ENCODE assay signal across 1 cellular context in the genomic region with DNA sequence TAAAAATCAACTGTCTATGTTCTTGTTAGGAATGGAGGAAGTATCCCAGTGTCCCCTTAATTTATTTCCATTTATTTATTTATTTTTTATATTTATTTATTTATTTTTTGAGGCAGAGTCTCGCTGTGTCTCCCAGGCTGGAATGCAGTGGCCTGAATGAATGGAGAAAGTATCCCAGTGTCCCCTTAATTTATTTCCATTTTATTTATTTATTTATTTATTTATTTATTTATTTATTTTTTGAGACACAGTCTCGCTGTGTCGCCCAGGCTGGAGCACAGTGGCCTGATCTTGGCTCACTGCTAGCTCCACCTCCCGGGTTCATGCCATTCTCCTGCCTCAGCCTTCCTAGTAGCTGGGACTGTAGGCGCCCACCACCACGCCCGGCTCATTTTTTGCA.
A peak's percentile ranks its signal among the peaks of the same experiment; 100 is the strongest.
TF ChIP-seq lines count a peak whose summit lies in the region.

No MANE protein-coding gene starts in this region.

TF ChIP-seq in HEK293, 187 proteins besides CTCF, POLR2A, EP300 and RAD21 (continued from another document and continues in another):
- no peak for TF ChIP-seq ZNF112 (tag by site-specific recombination; IDR thresholded peaks at IDR 0.05)
- TF ChIP-seq ZNF610 (tag by site-specific recombination; IDR thresholded peaks at IDR 0.05; ENCODE audit: borderline replicate concordance) = no peak
- no peak for TF ChIP-seq ZSCAN30 (tag by site-specific recombination; IDR thresholded peaks at IDR 0.05)
- no peak for TF ChIP-seq ZNF549 (tag by site-specific recombination; IDR thresholded peaks at IDR 0.05)
- no peak for TF ChIP-seq ZBTB10 (tag by site-specific recombination; IDR thresholded peaks at IDR 0.05)
- peak; percentile 96 for TF ChIP-seq ZNF394 (tag by site-specific recombination; IDR thresholded peaks at IDR 0.05; ENCODE audit: borderline replicate concordance)
- TF ChIP-seq OVOL3 (tag by site-specific recombination; IDR thresholded peaks at IDR 0.05) = no peak
- TF ChIP-seq SP3 (tag by site-specific recombination; IDR thresholded peaks at IDR 0.05) = no peak
- peak; percentile 62; the same call in 1 of the 2 replicates for TF ChIP-seq ZBTB8A (tag by site-specific recombination; IDR thresholded peaks at IDR 0.05)
- TF ChIP-seq, protein P1, sequence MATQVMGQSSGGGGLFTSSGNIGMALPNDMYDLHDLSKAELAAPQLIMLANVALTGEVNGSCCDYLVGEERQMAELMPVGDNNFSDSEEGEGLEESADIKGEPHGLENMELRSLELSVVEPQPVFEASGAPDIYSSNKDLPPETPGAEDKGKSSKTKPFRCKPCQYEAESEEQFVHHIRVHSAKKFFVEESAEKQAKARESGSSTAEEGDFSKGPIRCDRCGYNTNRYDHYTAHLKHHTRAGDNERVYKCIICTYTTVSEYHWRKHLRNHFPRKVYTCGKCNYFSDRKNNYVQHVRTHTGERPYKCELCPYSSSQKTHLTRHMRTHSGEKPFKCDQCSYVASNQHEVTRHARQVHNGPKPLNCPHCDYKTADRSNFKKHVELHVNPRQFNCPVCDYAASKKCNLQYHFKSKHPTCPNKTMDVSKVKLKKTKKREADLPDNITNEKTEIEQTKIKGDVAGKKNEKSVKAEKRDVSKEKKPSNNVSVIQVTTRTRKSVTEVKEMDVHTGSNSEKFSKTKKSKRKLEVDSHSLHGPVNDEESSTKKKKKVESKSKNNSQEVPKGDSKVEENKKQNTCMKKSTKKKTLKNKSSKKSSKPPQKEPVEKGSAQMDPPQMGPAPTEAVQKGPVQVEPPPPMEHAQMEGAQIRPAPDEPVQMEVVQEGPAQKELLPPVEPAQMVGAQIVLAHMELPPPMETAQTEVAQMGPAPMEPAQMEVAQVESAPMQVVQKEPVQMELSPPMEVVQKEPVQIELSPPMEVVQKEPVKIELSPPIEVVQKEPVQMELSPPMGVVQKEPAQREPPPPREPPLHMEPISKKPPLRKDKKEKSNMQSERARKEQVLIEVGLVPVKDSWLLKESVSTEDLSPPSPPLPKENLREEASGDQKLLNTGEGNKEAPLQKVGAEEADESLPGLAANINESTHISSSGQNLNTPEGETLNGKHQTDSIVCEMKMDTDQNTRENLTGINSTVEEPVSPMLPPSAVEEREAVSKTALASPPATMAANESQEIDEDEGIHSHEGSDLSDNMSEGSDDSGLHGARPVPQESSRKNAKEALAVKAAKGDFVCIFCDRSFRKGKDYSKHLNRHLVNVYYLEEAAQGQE (tag by site-specific recombination; IDR thresholded peaks at IDR 0.05) = peak; percentile 75
- TF ChIP-seq ZNF214 (tag by site-specific recombination; IDR thresholded peaks at IDR 0.05; ENCODE audit: borderline replicate concordance) = no peak
- no peak for TF ChIP-seq ZNF600 (tag by site-specific recombination; IDR thresholded peaks at IDR 0.05)
- no peak for TF ChIP-seq YY1 (tag by site-specific recombination; IDR thresholded peaks at IDR 0.05)
- no peak for TF ChIP-seq ZNF174 (tag by site-specific recombination; IDR thresholded peaks at IDR 0.05)
- no peak for TF ChIP-seq ZNF292 (tag by site-specific recombination; IDR thresholded peaks at IDR 0.05; ENCODE audit: borderline replicate concordance, low read depth)
- TF ChIP-seq SCRT1 (tag by site-specific recombination; IDR thresholded peaks at IDR 0.05; ENCODE audit: borderline replicate concordance) = no peak
- TF ChIP-seq, protein P2, sequence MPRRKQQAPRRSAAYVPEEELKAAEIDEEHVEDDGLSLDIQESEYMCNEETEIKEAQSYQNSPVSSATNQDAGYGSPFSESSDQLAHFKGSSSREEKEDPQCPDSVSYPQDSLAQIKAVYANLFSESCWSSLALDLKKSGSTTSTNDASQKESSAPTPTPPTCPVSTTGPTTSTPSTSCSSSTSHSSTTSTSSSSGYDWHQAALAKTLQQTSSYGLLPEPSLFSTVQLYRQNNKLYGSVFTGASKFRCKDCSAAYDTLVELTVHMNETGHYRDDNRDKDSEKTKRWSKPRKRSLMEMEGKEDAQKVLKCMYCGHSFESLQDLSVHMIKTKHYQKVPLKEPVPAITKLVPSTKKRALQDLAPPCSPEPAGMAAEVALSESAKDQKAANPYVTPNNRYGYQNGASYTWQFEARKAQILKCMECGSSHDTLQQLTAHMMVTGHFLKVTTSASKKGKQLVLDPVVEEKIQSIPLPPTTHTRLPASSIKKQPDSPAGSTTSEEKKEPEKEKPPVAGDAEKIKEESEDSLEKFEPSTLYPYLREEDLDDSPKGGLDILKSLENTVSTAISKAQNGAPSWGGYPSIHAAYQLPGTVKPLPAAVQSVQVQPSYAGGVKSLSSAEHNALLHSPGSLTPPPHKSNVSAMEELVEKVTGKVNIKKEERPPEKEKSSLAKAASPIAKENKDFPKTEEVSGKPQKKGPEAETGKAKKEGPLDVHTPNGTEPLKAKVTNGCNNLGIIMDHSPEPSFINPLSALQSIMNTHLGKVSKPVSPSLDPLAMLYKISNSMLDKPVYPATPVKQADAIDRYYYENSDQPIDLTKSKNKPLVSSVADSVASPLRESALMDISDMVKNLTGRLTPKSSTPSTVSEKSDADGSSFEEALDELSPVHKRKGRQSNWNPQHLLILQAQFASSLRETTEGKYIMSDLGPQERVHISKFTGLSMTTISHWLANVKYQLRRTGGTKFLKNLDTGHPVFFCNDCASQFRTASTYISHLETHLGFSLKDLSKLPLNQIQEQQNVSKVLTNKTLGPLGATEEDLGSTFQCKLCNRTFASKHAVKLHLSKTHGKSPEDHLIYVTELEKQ (tag by site-specific recombination; IDR thresholded peaks at IDR 0.05; ENCODE audit: borderline replicate concordance) = no peak
- no peak for TF ChIP-seq ZNF747 (tag by site-specific recombination; IDR thresholded peaks at IDR 0.05)
- 0 out of 2 replicates have a peak, but pooled peaks have one; percentile 40 for TF ChIP-seq ZNF202 (tag by site-specific recombination; IDR thresholded peaks at IDR 0.05; ENCODE audit: borderline replicate concordance)
- no peak for TF ChIP-seq SCRT2 (tag by site-specific recombination; IDR thresholded peaks at IDR 0.05)
- no peak for TF ChIP-seq ZNF2 (tag by site-specific recombination; IDR thresholded peaks at IDR 0.05)
- no peak for TF ChIP-seq ZNF16 (tag by site-specific recombination; IDR thresholded peaks at IDR 0.05; ENCODE audit: low read depth)
- peak; percentile 63 for TF ChIP-seq ZXDB (tag by site-specific recombination; IDR thresholded peaks at IDR 0.05)
- no peak for TF ChIP-seq ZNF701 (tag by site-specific recombination; IDR thresholded peaks at IDR 0.05)
- TF ChIP-seq, protein P3, sequence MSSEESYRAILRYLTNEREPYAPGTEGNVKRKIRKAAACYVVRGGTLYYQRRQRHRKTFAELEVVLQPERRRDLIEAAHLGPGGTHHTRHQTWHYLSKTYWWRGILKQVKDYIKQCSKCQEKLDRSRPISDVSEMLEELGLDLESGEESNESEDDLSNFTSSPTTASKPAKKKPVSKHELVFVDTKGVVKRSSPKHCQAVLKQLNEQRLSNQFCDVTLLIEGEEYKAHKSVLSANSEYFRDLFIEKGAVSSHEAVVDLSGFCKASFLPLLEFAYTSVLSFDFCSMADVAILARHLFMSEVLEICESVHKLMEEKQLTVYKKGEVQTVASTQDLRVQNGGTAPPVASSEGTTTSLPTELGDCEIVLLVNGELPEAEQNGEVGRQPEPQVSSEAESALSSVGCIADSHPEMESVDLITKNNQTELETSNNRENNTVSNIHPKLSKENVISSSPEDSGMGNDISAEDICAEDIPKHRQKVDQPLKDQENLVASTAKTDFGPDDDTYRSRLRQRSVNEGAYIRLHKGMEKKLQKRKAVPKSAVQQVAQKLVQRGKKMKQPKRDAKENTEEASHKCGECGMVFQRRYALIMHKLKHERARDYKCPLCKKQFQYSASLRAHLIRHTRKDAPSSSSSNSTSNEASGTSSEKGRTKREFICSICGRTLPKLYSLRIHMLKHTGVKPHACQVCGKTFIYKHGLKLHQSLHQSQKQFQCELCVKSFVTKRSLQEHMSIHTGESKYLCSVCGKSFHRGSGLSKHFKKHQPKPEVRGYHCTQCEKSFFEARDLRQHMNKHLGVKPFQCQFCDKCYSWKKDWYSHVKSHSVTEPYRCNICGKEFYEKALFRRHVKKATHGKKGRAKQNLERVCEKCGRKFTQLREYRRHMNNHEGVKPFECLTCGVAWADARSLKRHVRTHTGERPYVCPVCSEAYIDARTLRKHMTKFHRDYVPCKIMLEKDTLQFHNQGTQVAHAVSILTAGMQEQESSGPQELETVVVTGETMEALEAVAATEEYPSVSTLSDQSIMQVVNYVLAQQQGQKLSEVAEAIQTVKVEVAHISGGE (tag by site-specific recombination; conservative IDR thresholded peaks at IDR 0.05; ENCODE audit: low read depth) = peak; percentile 73
- no peak for TF ChIP-seq ZSCAN23 (tag by site-specific recombination; IDR thresholded peaks at IDR 0.05)
- no peak for TF ChIP-seq ZNF473 (tag by site-specific recombination; IDR thresholded peaks at IDR 0.05)
- peak; percentile 78 for TF ChIP-seq ZNF623 (tag by site-specific recombination; IDR thresholded peaks at IDR 0.05)
- peak; percentile 43 for TF ChIP-seq ZNF654 (tag by site-specific recombination; IDR thresholded peaks at IDR 0.05; ENCODE audit: low read depth)
- no peak for TF ChIP-seq ZBTB1 (tag by site-specific recombination; IDR thresholded peaks at IDR 0.05)
- TF ChIP-seq ZNF391 (tag by site-specific recombination; IDR thresholded peaks at IDR 0.05; ENCODE audit: borderline replicate concordance, low read depth) = no peak
- no peak for TF ChIP-seq ZNF544 (tag by site-specific recombination; IDR thresholded peaks at IDR 0.05)
- TF ChIP-seq, protein P4, sequence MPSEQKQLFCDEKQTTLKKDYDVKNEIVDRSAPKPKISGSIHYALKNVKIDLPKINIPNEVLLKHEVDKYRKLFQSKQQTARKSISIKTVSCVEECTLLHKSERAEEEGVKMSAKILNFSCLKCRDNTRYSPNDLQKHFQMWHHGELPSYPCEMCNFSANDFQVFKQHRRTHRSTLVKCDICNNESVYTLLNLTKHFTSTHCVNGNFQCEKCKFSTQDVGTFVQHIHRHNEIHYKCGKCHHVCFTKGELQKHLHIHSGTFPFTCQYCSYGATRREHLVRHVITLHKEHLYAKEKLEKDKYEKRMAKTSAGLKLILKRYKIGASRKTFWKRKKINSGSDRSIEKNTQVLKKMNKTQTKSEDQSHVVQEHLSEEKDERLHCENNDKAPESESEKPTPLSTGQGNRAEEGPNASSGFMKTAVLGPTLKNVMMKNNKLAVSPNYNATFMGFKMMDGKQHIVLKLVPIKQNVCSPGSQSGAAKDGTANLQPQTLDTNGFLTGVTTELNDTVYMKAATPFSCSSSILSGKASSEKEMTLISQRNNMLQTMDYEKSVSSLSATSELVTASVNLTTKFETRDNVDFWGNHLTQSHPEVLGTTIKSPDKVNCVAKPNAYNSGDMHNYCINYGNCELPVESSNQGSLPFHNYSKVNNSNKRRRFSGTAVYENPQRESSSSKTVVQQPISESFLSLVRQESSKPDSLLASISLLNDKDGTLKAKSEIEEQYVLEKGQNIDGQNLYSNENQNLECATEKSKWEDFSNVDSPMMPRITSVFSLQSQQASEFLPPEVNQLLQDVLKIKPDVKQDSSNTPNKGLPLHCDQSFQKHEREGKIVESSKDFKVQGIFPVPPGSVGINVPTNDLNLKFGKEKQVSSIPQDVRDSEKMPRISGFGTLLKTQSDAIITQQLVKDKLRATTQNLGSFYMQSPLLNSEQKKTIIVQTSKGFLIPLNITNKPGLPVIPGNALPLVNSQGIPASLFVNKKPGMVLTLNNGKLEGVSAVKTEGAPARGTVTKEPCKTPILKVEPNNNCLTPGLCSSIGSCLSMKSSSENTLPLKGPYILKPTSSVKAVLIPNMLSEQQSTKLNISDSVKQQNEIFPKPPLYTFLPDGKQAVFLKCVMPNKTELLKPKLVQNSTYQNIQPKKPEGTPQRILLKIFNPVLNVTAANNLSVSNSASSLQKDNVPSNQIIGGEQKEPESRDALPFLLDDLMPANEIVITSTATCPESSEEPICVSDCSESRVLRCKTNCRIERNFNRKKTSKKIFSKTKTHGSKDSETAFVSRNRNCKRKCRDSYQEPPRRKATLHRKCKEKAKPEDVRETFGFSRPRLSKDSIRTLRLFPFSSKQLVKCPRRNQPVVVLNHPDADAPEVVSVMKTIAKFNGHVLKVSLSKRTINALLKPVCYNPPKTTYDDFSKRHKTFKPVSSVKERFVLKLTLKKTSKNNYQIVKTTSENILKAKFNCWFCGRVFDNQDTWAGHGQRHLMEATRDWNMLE (tag by site-specific recombination; conservative IDR thresholded peaks at IDR 0.05; ENCODE audit: low read depth) = peak; percentile 89
- no peak for TF ChIP-seq ZNF561 (tag by site-specific recombination; IDR thresholded peaks at IDR 0.05; ENCODE audit: borderline replicate concordance)
- no peak for TF ChIP-seq ZNF133 (tag by site-specific recombination; IDR thresholded peaks at IDR 0.05)
- TF ChIP-seq BCL11A (tag by site-specific recombination; IDR thresholded peaks at IDR 0.05; ENCODE audit: low read depth) = no peak
- TF ChIP-seq ZNF37A (tag by site-specific recombination; IDR thresholded peaks at IDR 0.05) = no peak
- TF ChIP-seq ZNF324 (tag by site-specific recombination; IDR thresholded peaks at IDR 0.05) = no peak
- TF ChIP-seq ZNF48 (tag by site-specific recombination; IDR thresholded peaks at IDR 0.05) = no peak
- no peak for TF ChIP-seq ZNF571 (tag by site-specific recombination; IDR thresholded peaks at IDR 0.05)
- no peak for TF ChIP-seq ZNF121 (tag by site-specific recombination; IDR thresholded peaks at IDR 0.05)
- TF ChIP-seq ZBTB7A (tag by site-specific recombination; IDR thresholded peaks at IDR 0.05; ENCODE audit: low read depth) = no peak
- no peak for TF ChIP-seq BCL6B (tag by site-specific recombination; IDR thresholded peaks at IDR 0.05)
